ENCODE assay signal across 8 cellular contexts in genomic region chr6:3355358-3356055, GRCh38.
DNase-seq lines count a peak whose midpoint lies in the region; ATAC-seq and TF ChIP-seq lines count a peak whose summit lies in the region.

No MANE protein-coding gene starts in this region.

- in situ Hi-C loops in gastrocnemius medialis (cut with MboI; ENCODE audit: low sequenced_read_pairs in 4 of 4) = no loop called here

- no peaks in the 10 kb centered on the region for H4K20me1 ChIP-seq in Loucy (ENCODE audit: insufficient read depth, low read length, poor library complexity, severe bottlenecking)

- TF ChIP-seq CTCF in Loucy (conservative IDR thresholded peaks at IDR 0.05; ENCODE audit: low read length) (no peak), left ventricle myocardium inferior (IDR thresholded peaks at IDR 0.05; ENCODE audit: borderline replicate concordance) (no peak), gastrocnemius medialis (IDR thresholded peaks at IDR 0.05 in 4 of 5, conservative IDR thresholded peaks at IDR 0.05 in 1 of 5) (no peak)

- peak overlapping the region; percentile 69 for H3K4me3 ChIP-seq in Loucy (ENCODE audit: low read length, poor library complexity, severe bottlenecking)
- H3K4me3 ChIP-seq in left ventricle myocardium inferior = peak overlapping the region; percentile 59
- H3K4me3 ChIP-seq in gastrocnemius medialis = peak overlapping the region; percentile 48 to 60 (median 55)

- TF ChIP-seq POLR2A in gastrocnemius medialis (IDR thresholded peaks at IDR 0.05) = peak in 1 of 2 donors; percentile 10

- H3F3A ChIP-seq in Loucy (ENCODE audit: low read depth) = peaks cover 17% of the 10 kb centered on the region; the same call in 1 of the 2 replicates

- H3K36me3 Mint-ChIP-seq in activated naive CD4-positive, alpha-beta T cell treated with anti-CD3 and anti-CD28 coated beads, Interleukin-2, amount 50 U/mL, for 72 hours = no peaks in the 10 kb centered on the region

- H3K36me3 ChIP-seq in Loucy (ENCODE audit: insufficient read depth, low read length) (no peaks in the 10 kb centered on the region), left ventricle myocardium inferior (no peaks in the 10 kb centered on the region), gastrocnemius medialis (no peaks in the 10 kb centered on the region)

- no peaks in the 10 kb centered on the region for H3K9me2 ChIP-seq in Loucy (replicated peaks; ENCODE audit: low read depth, low read length)

- H3K27ac ChIP-seq in left ventricle myocardium inferior (replicated peaks) (peak overlapping the region; percentile 90), gastrocnemius medialis (peak overlapping the region; percentile 92 to 97 (median 95))

- peak overlapping the region; percentile 69 for H3K9ac ChIP-seq in Loucy (ENCODE audit: low read depth, low read length, poor library complexity, severe bottlenecking)

- H3K27me3 ChIP-seq in Loucy (ENCODE audit: insufficient read depth, low read length, poor library complexity, severe bottlenecking) (no peaks in the 10 kb centered on the region), left ventricle myocardium inferior (ENCODE audit: low read depth) (no peaks in the 10 kb centered on the region), gastrocnemius medialis (no peaks in the 10 kb centered on the region)

- intact Hi-C loops in left ventricle myocardium inferior (cut with micrococcal nuclease) (no loop called here), gastrocnemius medialis (cut with DNase I; ENCODE audit: low total_unique reads) (loop anchor here (5.0 kb wide), 2 partner anchors 82 to 102 kb away; partner anchors contain the start of gene SLC22A23)

- H2AFZ ChIP-seq in Loucy (ENCODE audit: low read length) = peak overlapping the region; percentile 58; the same call in 1 of the 2 replicates

- H3K9me3 ChIP-seq in Loucy (ENCODE audit: insufficient read depth, low read depth, low read length) (no peaks in the 10 kb centered on the region), left ventricle myocardium inferior (replicated peaks) (no peaks in the 10 kb centered on the region), gastrocnemius medialis (no peaks in the 10 kb centered on the region)

- peaks cover 61% of the 10 kb centered on the region for H3K4me1 ChIP-seq in Loucy (ENCODE audit: insufficient read depth, low read length, poor library complexity, severe bottlenecking)
- peaks cover 27% of the 10 kb centered on the region for H3K4me1 ChIP-seq in left ventricle myocardium inferior
- peaks cover 37 to 41% of the 10 kb centered on the region in 2 donors for H3K4me1 ChIP-seq in gastrocnemius medialis

- peak; percentile 22 to 35 for ATAC-seq in activated naive CD4-positive, alpha-beta T cell treated with anti-CD3 and anti-CD28 coated beads, Interleukin-2, amount 50 U/mL, for 72 hours
- ATAC-seq in gastrocnemius medialis (peak; percentile 32 to 51), GM21515 (IDR thresholded peaks at IDR 0.05; ENCODE audit: unreplicated experiment) (no peak), HG02938 (IDR thresholded peaks at IDR 0.05; ENCODE audit: unreplicated experiment) (no peak)

- no peaks in the 10 kb centered on the region for H3K9me3 Mint-ChIP-seq in activated naive CD4-positive, alpha-beta T cell treated with anti-CD3 and anti-CD28 coated beads, Interleukin-2, amount 50 U/mL, for 72 hours

- peak; percentile 11 for DNase-seq in AG08395 (ENCODE audit: low spot score)
- DNase-seq in activated naive CD4-positive, alpha-beta T cell treated with anti-CD3 and anti-CD28 coated beads, Interleukin-2, amount 50 U/mL, for 72 hours (ENCODE audit: low spot score in 2 of 2) = no peak
- DNase-seq in left ventricle myocardium inferior = no peak
- peak in 1 of 2 donors; percentile 46 for DNase-seq in gastrocnemius medialis
- DNase-seq in HCEC 1CT = no peak

- no peaks in the 10 kb centered on the region for H3K79me2 ChIP-seq in Loucy (ENCODE audit: insufficient read depth, low read length)

- H3K4me2 ChIP-seq in Loucy (ENCODE audit: low read depth, low read length, poor library complexity, severe bottlenecking) = peak overlapping the region; percentile 66

- H3K27ac Mint-ChIP-seq in activated naive CD4-positive, alpha-beta T cell treated with anti-CD3 and anti-CD28 coated beads, Interleukin-2, amount 50 U/mL, for 72 hours = peak overlapping the region; percentile 28 to 84

Comparison
In these comparisons a context has a peak if more than half of its experiments do, and no peak if none do; other contexts are left out.
1. ATAC-seq: peak in activated naive CD4-positive, alpha-beta T cell treated with anti-CD3 and anti-CD28 coated beads, Interleukin-2, amount 50 U/mL, for 72 hours (2 of 2) and gastrocnemius medialis (2 of 2); none in GM21515 (single experiment) and HG02938 (single experiment).
2. Peak in every context shown above with its lines, with median percentiles within 50 percentile points of each other: H3K4me3 ChIP-seq.